8 cellular contexts compared by ENCODE assay signal in genomic region chr18:22405142-22405541, GRCh38. TPM values are rescaled to one million over a fixed set of nuclear protein-coding genes. Genes with fewer than 3 reads are reported as not detected.
"Had no signal": no experiment of that assay in that cellular context is flagged by ENCODE, and none has a peak within 500 bp of the region (broad histone marks: within the 10 kb centered on the region; RNA-seq: fewer than 3 reads in every experiment).

No MANE protein-coding gene starts in this region.

- FAIRE-seq: G401.6, GM12878, GM12891, GM12892, GM18507, GM19239 had no signal

- DNase-seq: GDM1, GF-D8 had no signal

- H3K4me3 ChIP-seq: GM12878 had no signal

- ATAC-seq: GM12878 had no signal

RNA-seq across cellular contexts. Expression of gene CTAGE1, which starts 12.6 kb away (rescaled TPM):
- total RNA-seq: GM12878 had no signal
